In genomic region chr9:128685636-128686489, GRCh38 we compare ENCODE assay signal across 8 cellular contexts. TPM values are rescaled to one million over a fixed set of nuclear protein-coding genes. Genes with fewer than 3 reads are reported as not detected.
DNase-seq lines count a peak whose midpoint lies in the region; ATAC-seq and TF ChIP-seq lines count a peak whose summit lies in the region.

No MANE protein-coding gene starts in this region.

- H3K4me2 ChIP-seq in SU-DHL-6 (ENCODE audit: low read depth, low read length, poor library complexity, severe bottlenecking), result peak overlapping the region; percentile 74

- H3K9me3 Mint-ChIP-seq in endodermal cell, result peaks cover 6% of the 10 kb centered on the region

- no peak for TF ChIP-seq CTCF in GM12875 (IDR thresholded peaks at IDR 0.05; ENCODE audit: borderline replicate concordance, insufficient read depth, low read depth, low read length)
- no peak for TF ChIP-seq CTCF in SU-DHL-6 (IDR thresholded peaks at IDR 0.05; ENCODE audit: insufficient read depth, low read length, poor library complexity, severe bottlenecking)
- TF ChIP-seq CTCF in endodermal cell (conservative IDR thresholded peaks at IDR 0.05), result no peak

- H3K9me2 ChIP-seq in SU-DHL-6 (replicated peaks; ENCODE audit: insufficient read depth, low read length), result no peaks in the 10 kb centered on the region

- H3K27ac ChIP-seq in SU-DHL-6 (ENCODE audit: low read depth, low read length) (peak overlapping the region; percentile 97), endodermal cell (ENCODE audit: low read depth, low read length) (no peak overlapping the region), skin epidermis (peak overlapping the region in 20 of 21 experiments; percentile 26 to 97 (median 88))

- H3K9ac ChIP-seq in SU-DHL-6 (ENCODE audit: low read length), result peak overlapping the region; percentile 96
- H3K9ac ChIP-seq in endodermal cell (ENCODE audit: extremely low read depth, low read length, poor library complexity, severe bottlenecking), result no peak overlapping the region

- H3K79me2 ChIP-seq in SU-DHL-6 (ENCODE audit: insufficient read depth, low read length), result peaks cover 71% of the 10 kb centered on the region

- H2AFZ ChIP-seq in SU-DHL-6 (ENCODE audit: low read depth, low read length, severe bottlenecking), result no peak overlapping the region

- H3K27me3 ChIP-seq in SU-DHL-6 (ENCODE audit: low read length) (no peaks in the 10 kb centered on the region), endodermal cell (ENCODE audit: control insufficient read depth, insufficient read depth, low read length, poor library complexity, severe bottlenecking) (no peaks in the 10 kb centered on the region)

- peaks cover 6% of the 10 kb centered on the region for H3K36me3 ChIP-seq in SU-DHL-6 (ENCODE audit: low read length)
- H3K36me3 ChIP-seq in endodermal cell (ENCODE audit: control insufficient read depth, insufficient read depth, low read length), result peaks cover 12% of the 10 kb centered on the region

- H3K4me1 Mint-ChIP-seq in endodermal cell, result peaks cover 40% of the 10 kb centered on the region

- H3K9me3 ChIP-seq in SU-DHL-6 (ENCODE audit: insufficient read depth, low read length) (no peaks in the 10 kb centered on the region), endodermal cell (ENCODE audit: control insufficient read depth, low read length) (no peaks in the 10 kb centered on the region)

- peaks cover 23% of the 10 kb centered on the region for H3K36me3 Mint-ChIP-seq in endodermal cell (ENCODE audit: low read depth)

- DNase-seq in endodermal cell (peak; percentile 42), SW480 (ENCODE audit: low spot score) (no peak), AG20443 (ENCODE audit: low spot score) (no peak)

- peaks cover 4% of the 10 kb centered on the region; the same call in 1 of the 2 replicates for H4K20me1 ChIP-seq in SU-DHL-6 (ENCODE audit: low read depth, low read length)

- H3K4me3 ChIP-seq in GM12875 (ENCODE audit: low read depth, low read length), result peak overlapping the region; percentile 66
- H3K4me3 ChIP-seq in SU-DHL-6 (ENCODE audit: insufficient read depth, low read length, poor library complexity, severe bottlenecking), result peak overlapping the region; percentile 82
- peak overlapping the region; percentile 95 for H3K4me3 ChIP-seq in endodermal cell (ENCODE audit: low read length)
- H3K4me3 ChIP-seq in skin epidermis, result peak overlapping the region in 4 of 7 experiments; percentile 0 to 69 (median 10)

- peaks cover 55% of the 10 kb centered on the region for H3F3A ChIP-seq in SU-DHL-6 (ENCODE audit: insufficient read depth)

- ATAC-seq in HG03432 (IDR thresholded peaks at IDR 0.05; ENCODE audit: unreplicated experiment) (no peak), GM21717 (IDR thresholded peaks at IDR 0.05; ENCODE audit: unreplicated experiment) (no peak)

- H3K27ac Mint-ChIP-seq in endodermal cell, result peak overlapping the region; percentile 98

- H3K4me1 ChIP-seq in endodermal cell (ENCODE audit: control insufficient read depth, insufficient read depth, low read length), result peaks cover 11% of the 10 kb centered on the region

- peak overlapping the region; percentile 95 for H3K4me3 Mint-ChIP-seq in endodermal cell

- H3K27me3 Mint-ChIP-seq in endodermal cell (ENCODE audit: insufficient read depth), result no peaks in the 10 kb centered on the region

- 48 to 83% methylated on average over 4 to 15 of the region's 17 CpGs for WGBS in endodermal cell (ENCODE audit: insufficient coverage in 1 of 2, insufficient read length in 1 of 2), 2 experiments

RNA-seq across cellular contexts. Expression of gene SET, which starts 3.2 kb away (rescaled TPM):
- total RNA-seq in endodermal cell, result 100 to 1,000 TPM; 762 to 795 TPM
- 715 TPM for polyA plus RNA-seq in endodermal cell (2013, experiment 1 of 2)
- 707 TPM for polyA plus RNA-seq in endodermal cell (2013, experiment 2 of 2)

RNA-seq across cellular contexts. Expression of gene PKN3, which starts 16.4 kb away (rescaled TPM):
- 10 to 100 TPM; 26.0 to 27.2 TPM for total RNA-seq in endodermal cell
- polyA plus RNA-seq in endodermal cell (2013, experiment 1 of 2), result 17.5 TPM
- polyA plus RNA-seq in endodermal cell (2013, experiment 2 of 2), result 17.8 TPM

RNA-seq across cellular contexts. Expression of gene DYNC2I2, which starts 29.2 kb away (rescaled TPM):
- 100 to 1,000 TPM in 1 of 2 donors, 10 to 100 TPM in 1; 87.8 to 119 TPM for total RNA-seq in endodermal cell
- 83.9 TPM for polyA plus RNA-seq in endodermal cell (2013, experiment 1 of 2)
- 77.9 TPM for polyA plus RNA-seq in endodermal cell (2013, experiment 2 of 2)

RNA-seq across cellular contexts. Expression of gene ZDHHC12, which starts 38.1 kb away (rescaled TPM):
- total RNA-seq in endodermal cell, result 10 to 100 TPM; 50.5 to 59.6 TPM
- 27.6 TPM for polyA plus RNA-seq in endodermal cell (2013, experiment 1 of 2)
- polyA plus RNA-seq in endodermal cell (2013, experiment 2 of 2), result 26.7 TPM

Comparison
In these comparisons a context has a peak if more than half of its experiments do, and no peak if none do; other contexts are left out.
1. H3K4me3 ChIP-seq: peak in every context shown above with its lines; median percentile 95 in endodermal cell; 82 in SU-DHL-6; 66 in GM12875; 10 in skin epidermis.